Comparison of ENCODE assay signal across 7 cellular contexts in genomic region chr19:19366691-19367396, GRCh38. TPM values are rescaled to one million over a fixed set of nuclear protein-coding genes. Genes with fewer than 3 reads are reported as not detected.
DNase-seq lines count a peak whose midpoint lies in the region; ATAC-seq and TF ChIP-seq lines count a peak whose summit lies in the region.

No MANE protein-coding gene starts in this region.

- H3K4me3 Mint-ChIP-seq in dendritic cell treated with granulocyte-macrophage colony-stimulating factor and Interleukin-4, amounts not matched to agents 40 ng/mL and 50 ng/mL, for 4 days = no peak overlapping the region

- ATAC-seq in HG03135 (IDR thresholded peaks at IDR 0.05; ENCODE audit: unreplicated experiment) = peak; percentile 65

- H3K27me3 Mint-ChIP-seq in dendritic cell treated with granulocyte-macrophage colony-stimulating factor and Interleukin-4, amounts not matched to agents 40 ng/mL and 50 ng/mL, for 4 days = no peaks in the 10 kb centered on the region

- DNase-seq in GM13976 (ENCODE audit: low spot score) (peak; percentile 84), NCI-H510A (lab: John Stamatoyannopoulos, UW) (peak; percentile 67), lung microvascular endothelial cell (ENCODE audit: low read depth in 2 of 2) (peak; percentile 67 to 72)
- DNase-seq in activated CD4-positive, alpha-beta T cell treated with anti-CD3 and anti-CD28 coated beads for 24 hours (ENCODE audit: low read depth in 2 of 2) = peak; percentile 31 to 42
- peak; percentile 40 for DNase-seq in stimulated activated CD8-positive, alpha-beta memory T cell treated with anti-CD3 and anti-CD28 coated beads, Interleukin-15, amount 100 ng/mL, for 24 hours (ENCODE audit: low read depth)

- no peaks in the 10 kb centered on the region for H3K36me3 Mint-ChIP-seq in dendritic cell treated with granulocyte-macrophage colony-stimulating factor and Interleukin-4, amounts not matched to agents 40 ng/mL and 50 ng/mL, for 4 days (ENCODE audit: low read depth)

- peak; percentile 94 for TF ChIP-seq CTCF in GM13976 (IDR thresholded peaks at IDR 0.05; ENCODE audit: borderline replicate concordance, control extremely low read depth, extremely low read depth, insufficient read depth, missing control alignments)

- in situ Hi-C loops in GM13976 (cut with MboI; ENCODE audit: low sequenced_read_pairs, unreplicated experiment) = loop anchor here (5.0 to 25.0 kb wide), 2 partner anchors 125 to 270 kb away; partner anchors contain the start of genes GMIP and LPAR2

- intact Hi-C loops in dendritic cell treated with granulocyte-macrophage colony-stimulating factor and Interleukin-4, amounts not matched to agents 40 ng/mL and 50 ng/mL, for 4 days (cut with micrococcal nuclease) = loop anchor here (1.0 to 2.0 kb wide), 3 partner anchors 20 to 123 kb away; no protein-coding TSS in a partner anchor

- H3K9me3 Mint-ChIP-seq in dendritic cell treated with granulocyte-macrophage colony-stimulating factor and Interleukin-4, amounts not matched to agents 40 ng/mL and 50 ng/mL, for 4 days = no peaks in the 10 kb centered on the region

- H3K4me1 Mint-ChIP-seq in dendritic cell treated with granulocyte-macrophage colony-stimulating factor and Interleukin-4, amounts not matched to agents 40 ng/mL and 50 ng/mL, for 4 days (ENCODE audit: low read depth) = peaks cover 22% of the 10 kb centered on the region

- H3K27ac Mint-ChIP-seq in dendritic cell treated with granulocyte-macrophage colony-stimulating factor and Interleukin-4, amounts not matched to agents 40 ng/mL and 50 ng/mL, for 4 days = peak overlapping the region; percentile 72

RNA-seq across cellular contexts. Expression of gene GATAD2A, which starts 38.6 kb away (rescaled TPM):
- 27.0 and 37.5 TPM in 2 replicates for total RNA-seq in lung microvascular endothelial cell

RNA-seq across cellular contexts. Expression of gene MAU2, which starts 46.2 kb away (rescaled TPM):
- total RNA-seq in lung microvascular endothelial cell = 18.1 and 22.6 TPM in 2 replicates

RNA-seq across cellular contexts. Expression of gene SUGP1, which starts 46.5 kb away (rescaled TPM):
- 16.1 and 22.6 TPM in 2 replicates for total RNA-seq in lung microvascular endothelial cell

Comparison
In these comparisons a context has a peak if more than half of its experiments do, and no peak if none do; other contexts are left out.
1. Peak in every context shown above with its lines: DNase-seq and ATAC-seq.